Comparison of ENCODE assay signal across 1 cellular context in genomic region chr3:183958775-183959174, GRCh38.
TF ChIP-seq lines count a peak whose summit lies in the region.

No MANE protein-coding gene starts in this region.

TF ChIP-seq in WTC11, 78 proteins besides CTCF, POLR2A, EP300 and RAD21 (continued from another document):
- TF ChIP-seq ZSCAN18 (CRISPR knock-in tag; IDR thresholded peaks at IDR 0.05), result no peak
